ENCODE assay signal across 15 cellular contexts in genomic region chr3:32603064-32603463, GRCh38.
"Had no signal": no experiment of that assay in that cellular context is flagged by ENCODE, and none has a peak within 500 bp of the region (broad histone marks: within the 10 kb centered on the region; RNA-seq: fewer than 3 reads in every experiment).

No MANE protein-coding gene starts in this region.

- H3K9me3 Mint-ChIP-seq: naive thymus-derived CD4-positive, alpha-beta T cell; nephron progenitor cell had no signal

- H3K4me3 ChIP-seq: dorsolateral prefrontal cortex, sigmoid colon, skin epidermis, upper lobe of left lung, vagina had no signal

- H3K9me3 ChIP-seq: sigmoid colon, upper lobe of left lung, vagina had no signal

- H3K27me3 ChIP-seq: sigmoid colon, upper lobe of left lung, vagina had no signal

- ATAC-seq: foreskin keratinocyte; naive thymus-derived CD4-positive, alpha-beta T cell had no signal

- H3K36me3 Mint-ChIP-seq: naive thymus-derived CD4-positive, alpha-beta T cell had no signal

- H3K4me1 Mint-ChIP-seq: naive thymus-derived CD4-positive, alpha-beta T cell had no signal

- H3K4me3 Mint-ChIP-seq: naive thymus-derived CD4-positive, alpha-beta T cell; nephron progenitor cell had no signal

- H3K27ac Mint-ChIP-seq: nephron progenitor cell had no signal

- H3K27ac ChIP-seq: dorsolateral prefrontal cortex, epithelial cell of prostate, foreskin keratinocyte, sigmoid colon, skin epidermis, upper lobe of left lung, vagina had no signal

- DNase-seq: cortex of kidney; dorsolateral prefrontal cortex; effector CD8-positive, alpha-beta T cell; foreskin keratinocyte; kidney glomerular epithelial cell; naive thymus-derived CD4-positive, alpha-beta T cell; nephron progenitor cell; posterior cingulate gyrus; sigmoid colon; stimulated activated CD4-positive, alpha-beta T cell treated with anti-CD3 and anti-CD28 coated beads, Interleukin-12 subunit alpha, Interleukin-12 subunit beta, amount 100 ng/mL, for 4 hours; stimulated activated naive CD4-positive, alpha-beta T cell; upper lobe of left lung had no signal

- H3K4me1 ChIP-seq: foreskin keratinocyte, sigmoid colon, upper lobe of left lung, vagina had no signal

- H3K36me3 ChIP-seq: sigmoid colon, upper lobe of left lung, vagina had no signal
